In genomic region chr4:189940178-189941004, GRCh38 we compare ENCODE assay signal across 2 cellular contexts.
TF ChIP-seq lines count a peak whose summit lies in the region.

Gene FRG1 (plus strand): TSS chr4:189940872. CDS start chr4:189941010, 138 bp downstream.

TF ChIP-seq in WTC11, 78 proteins besides CTCF, POLR2A, EP300 and RAD21 (continued from another document and continues in another):
- TF ChIP-seq ZNF671 (CRISPR knock-in tag; IDR thresholded peaks at IDR 0.05) (no peak), NFE2L1 (CRISPR knock-in tag; IDR thresholded peaks at IDR 0.05) (0 out of 2 replicates have a peak, but pooled peaks have one; percentile 70), ZMAT4 (CRISPR knock-in tag; IDR thresholded peaks at IDR 0.05) (no peak), PRDM15 (CRISPR knock-in tag; IDR thresholded peaks at IDR 0.05) (no peak), ETV6 (CRISPR knock-in tag; IDR thresholded peaks at IDR 0.05) (peak; percentile 53; the same call in 1 of the 2 replicates), ESRRA (CRISPR knock-in tag; IDR thresholded peaks at IDR 0.05; ENCODE audit: borderline replicate concordance) (peak; percentile 64; the same call in 1 of the 2 replicates), RELA (CRISPR knock-in tag; IDR thresholded peaks at IDR 0.05; ENCODE audit: borderline replicate concordance) (0 out of 2 replicates have a peak, but pooled peaks have one; percentile 58), ZNF263 (CRISPR knock-in tag; IDR thresholded peaks at IDR 0.05; ENCODE audit: low read depth) (no peak), CREM (CRISPR knock-in tag; IDR thresholded peaks at IDR 0.05) (peak; percentile 86; the same call in 1 of the 2 replicates), E2F1 (CRISPR knock-in tag; IDR thresholded peaks at IDR 0.05) (0 out of 2 replicates have a peak, but pooled peaks have one; percentile 38)
- TF ChIP-seq, protein P1, sequence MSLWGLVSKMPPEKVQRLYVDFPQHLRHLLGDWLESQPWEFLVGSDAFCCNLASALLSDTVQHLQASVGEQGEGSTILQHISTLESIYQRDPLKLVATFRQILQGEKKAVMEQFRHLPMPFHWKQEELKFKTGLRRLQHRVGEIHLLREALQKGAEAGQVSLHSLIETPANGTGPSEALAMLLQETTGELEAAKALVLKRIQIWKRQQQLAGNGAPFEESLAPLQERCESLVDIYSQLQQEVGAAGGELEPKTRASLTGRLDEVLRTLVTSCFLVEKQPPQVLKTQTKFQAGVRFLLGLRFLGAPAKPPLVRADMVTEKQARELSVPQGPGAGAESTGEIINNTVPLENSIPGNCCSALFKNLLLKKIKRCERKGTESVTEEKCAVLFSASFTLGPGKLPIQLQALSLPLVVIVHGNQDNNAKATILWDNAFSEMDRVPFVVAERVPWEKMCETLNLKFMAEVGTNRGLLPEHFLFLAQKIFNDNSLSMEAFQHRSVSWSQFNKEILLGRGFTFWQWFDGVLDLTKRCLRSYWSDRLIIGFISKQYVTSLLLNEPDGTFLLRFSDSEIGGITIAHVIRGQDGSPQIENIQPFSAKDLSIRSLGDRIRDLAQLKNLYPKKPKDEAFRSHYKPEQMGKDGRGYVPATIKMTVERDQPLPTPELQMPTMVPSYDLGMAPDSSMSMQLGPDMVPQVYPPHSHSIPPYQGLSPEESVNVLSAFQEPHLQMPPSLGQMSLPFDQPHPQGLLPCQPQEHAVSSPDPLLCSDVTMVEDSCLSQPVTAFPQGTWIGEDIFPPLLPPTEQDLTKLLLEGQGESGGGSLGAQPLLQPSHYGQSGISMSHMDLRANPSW (CRISPR knock-in tag; conservative IDR thresholded peaks at IDR 0.05; ENCODE audit: low read depth), result no peak
- TF ChIP-seq, protein P2, sequence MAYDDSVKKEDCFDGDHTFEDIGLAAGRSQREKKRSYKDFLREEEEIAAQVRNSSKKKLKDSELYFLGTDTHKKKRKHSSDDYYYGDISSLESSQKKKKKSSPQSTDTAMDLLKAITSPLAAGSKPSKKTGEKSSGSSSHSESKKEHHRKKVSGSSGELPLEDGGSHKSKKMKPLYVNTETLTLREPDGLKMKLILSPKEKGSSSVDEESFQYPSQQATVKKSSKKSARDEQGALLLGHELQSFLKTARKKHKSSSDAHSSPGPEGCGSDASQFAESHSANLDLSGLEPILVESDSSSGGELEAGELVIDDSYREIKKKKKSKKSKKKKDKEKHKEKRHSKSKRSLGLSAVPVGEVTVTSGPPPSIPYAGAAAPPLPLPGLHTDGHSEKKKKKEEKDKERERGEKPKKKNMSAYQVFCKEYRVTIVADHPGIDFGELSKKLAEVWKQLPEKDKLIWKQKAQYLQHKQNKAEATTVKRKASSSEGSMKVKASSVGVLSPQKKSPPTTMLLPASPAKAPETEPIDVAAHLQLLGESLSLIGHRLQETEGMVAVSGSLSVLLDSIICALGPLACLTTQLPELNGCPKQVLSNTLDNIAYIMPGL (CRISPR knock-in tag; IDR thresholded peaks at IDR 0.05), result peak; percentile 97
- TF ChIP-seq, protein P3, sequence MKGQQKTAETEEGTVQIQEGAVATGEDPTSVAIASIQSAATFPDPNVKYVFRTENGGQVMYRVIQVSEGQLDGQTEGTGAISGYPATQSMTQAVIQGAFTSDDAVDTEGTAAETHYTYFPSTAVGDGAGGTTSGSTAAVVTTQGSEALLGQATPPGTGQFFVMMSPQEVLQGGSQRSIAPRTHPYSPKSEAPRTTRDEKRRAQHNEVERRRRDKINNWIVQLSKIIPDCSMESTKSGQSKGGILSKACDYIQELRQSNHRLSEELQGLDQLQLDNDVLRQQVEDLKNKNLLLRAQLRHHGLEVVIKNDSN (CRISPR knock-in tag; IDR thresholded peaks at IDR 0.05), result no peak

TF ChIP-seq in liver, 16 proteins besides CTCF, POLR2A, EP300 and RAD21 (continued from another document):
- peak; percentile 87 for TF ChIP-seq MAX (IDR thresholded peaks at IDR 0.05)
- TF ChIP-seq NR2F2 (IDR thresholded peaks at IDR 0.05), result no peak
- no peak for TF ChIP-seq ATF3 (IDR thresholded peaks at IDR 0.05)
- TF ChIP-seq FOXA1 (IDR thresholded peaks at IDR 0.05), result peak; percentile 74
TF ChIP-seq in liver: peak in this region for 13.
